Comparison of ENCODE assay signal across 17 cellular contexts in genomic region chr2:8000861-8001260, GRCh38.
DNase-seq lines count a peak whose midpoint lies in the region; ATAC-seq, FAIRE-seq and TF ChIP-seq lines count a peak whose summit lies in the region.
"Had no signal": no experiment of that assay in that cellular context is flagged by ENCODE, and none has a peak within 500 bp of the region (broad histone marks: within the 10 kb centered on the region; RNA-seq: fewer than 3 reads in every experiment).

No MANE protein-coding gene starts in this region.

- no peak overlapping the region for H3K4me3 Mint-ChIP-seq in GM23338
- H3K4me3 Mint-ChIP-seq in activated CD4-positive, alpha-beta memory T cell treated with anti-CD3 and anti-CD28 coated beads, Interleukin-2, amount 10 ng/mL, durations not matched to agents 7 days and 5 days = no peak overlapping the region
- H3K4me3 Mint-ChIP-seq: activated B cell treated with CpG ODN at 0.5 μM for 24 hours had no signal

- 100% methylated on average over 1 of the region's 1 CpG for WGBS in smooth muscle cell (ENCODE audit: low lambda C conversion rate)

- intact Hi-C loops in kidney (cut with DNase I) = no loop called here

- H3K36me3 Mint-ChIP-seq in GM23338 (ENCODE audit: low read depth) = no peaks in the 10 kb centered on the region
- H3K36me3 Mint-ChIP-seq in activated CD4-positive, alpha-beta memory T cell treated with anti-CD3 and anti-CD28 coated beads, Interleukin-2, amount 10 ng/mL, durations not matched to agents 7 days and 5 days (ENCODE audit: low read depth) = no peaks in the 10 kb centered on the region

- peaks cover 12% of the 10 kb centered on the region for H3K9me2 ChIP-seq in GM23338 (ENCODE audit: insufficient read depth)

- H3K9ac ChIP-seq in DND-41 (ENCODE audit: low read depth, low read length) (no peak overlapping the region), kidney (ENCODE audit: low read length in 2 of 2) (no peak overlapping the region), smooth muscle cell (ENCODE audit: low read depth) (no peak overlapping the region)

- H3K9me3 ChIP-seq in DND-41 (ENCODE audit: insufficient read depth, low read length, severe bottlenecking) (no peaks in the 10 kb centered on the region), kidney (ENCODE audit: control insufficient read depth in 1 of 2, low read length in 2 of 2) (no peaks in the 10 kb centered on the region), smooth muscle cell (replicated peaks; ENCODE audit: low read depth) (no peaks in the 10 kb centered on the region)
- H3K9me3 ChIP-seq: MG63, SJCRH30, testis had no signal

- no peak overlapping the region for H3K4me3 ChIP-seq in DND-41 (ENCODE audit: low read depth in 1 of 2, low read length in 2 of 2)
- H3K4me3 ChIP-seq in GM23338 = no peak overlapping the region
- H3K4me3 ChIP-seq in kidney (ENCODE audit: low read length in 2 of 2) = no peak overlapping the region
- no peak overlapping the region for H3K4me3 ChIP-seq in smooth muscle cell
- H3K4me3 ChIP-seq: MG63, SJCRH30, testis had no signal

- peaks cover 10% of the 10 kb centered on the region for H3K4me1 ChIP-seq in DND-41 (ENCODE audit: insufficient read depth, low read length)
- H3K4me1 ChIP-seq in GM23338 (ENCODE audit: insufficient read depth) = peaks cover 3% of the 10 kb centered on the region; the same call in 1 of the 2 replicates
- H3K4me1 ChIP-seq in kidney (ENCODE audit: control insufficient read depth in 1 of 2, insufficient read depth in 1 of 2, low read depth in 1 of 2, low read length in 2 of 2) = no peaks in the 10 kb centered on the region
- H3K4me1 ChIP-seq in smooth muscle cell (ENCODE audit: low read depth) = peaks cover 2% of the 10 kb centered on the region

- no peak for FAIRE-seq in kidney (lab: Jason Lieb, UNC)
- FAIRE-seq: D721Med had no signal

- DNase-seq in DND-41 = no peak
- DNase-seq in GM23338 (ENCODE audit: low spot score) = no peak
- peak; percentile 51 for DNase-seq in SK-MEL-5 (ENCODE audit: low read depth, low spot score)
- DNase-seq in kidney = no peak
- DNase-seq in smooth muscle cell (lab: John Stamatoyannopoulos, UW; ENCODE audit: unreplicated experiment) = no peak
- DNase-seq in H4 (ENCODE audit: low spot score) = no peak
- no peak for DNase-seq in activated gamma-delta T cell treated with Interleukin-2 at 50 U/mL for 16 hours
- no peak for DNase-seq in activated CD4-positive, alpha-beta memory T cell treated with anti-CD3 and anti-CD28 coated beads, Interleukin-2, amount 10 ng/mL, durations not matched to agents 7 days and 5 days
- DNase-seq: activated B cell treated with CpG ODN at 0.5 μM for 24 hours; activated T-cell treated with anti-CD3 and anti-CD28 coated beads, Interleukin-2, amount 50 U/mL, for 48 hours; aorta; MG63; midbrain; NCI-H446 treated with DMSO at 0.1 percent for 48 hours; SJCRH30; testis had no signal

- no peaks in the 10 kb centered on the region for H3K79me2 ChIP-seq in DND-41 (ENCODE audit: insufficient read depth, low read length)
- no peaks in the 10 kb centered on the region for H3K79me2 ChIP-seq in GM23338 (replicated peaks; ENCODE audit: insufficient read depth)
- no peaks in the 10 kb centered on the region for H3K79me2 ChIP-seq in smooth muscle cell (ENCODE audit: low read depth)

- H3F3A ChIP-seq in GM23338 (replicated peaks; ENCODE audit: low read depth) (no peaks in the 10 kb centered on the region), smooth muscle cell (ENCODE audit: low read depth) (peaks cover 10% of the 10 kb centered on the region)

- H3K27ac ChIP-seq in DND-41 (ENCODE audit: low read length) (no peak overlapping the region), GM23338 (ENCODE audit: low read depth) (no peak overlapping the region), kidney (ENCODE audit: low read depth in 2 of 2, low read length in 2 of 2) (no peak overlapping the region), smooth muscle cell (ENCODE audit: low read depth) (no peak overlapping the region)
- H3K27ac ChIP-seq: SJCRH30, testis had no signal

- no peak overlapping the region for H3K27ac Mint-ChIP-seq in GM23338
- H3K27ac Mint-ChIP-seq in activated CD4-positive, alpha-beta memory T cell treated with anti-CD3 and anti-CD28 coated beads, Interleukin-2, amount 10 ng/mL, durations not matched to agents 7 days and 5 days = no peak overlapping the region
- H3K27ac Mint-ChIP-seq: activated B cell treated with CpG ODN at 0.5 μM for 24 hours had no signal

- H2AFZ ChIP-seq in DND-41 (ENCODE audit: low read depth, low read length) (no peak overlapping the region), GM23338 (no peak overlapping the region), smooth muscle cell (ENCODE audit: low read depth) (no peak overlapping the region)

- ATAC-seq in DND-41 (ENCODE audit: insufficient read depth, low read depth) (no peak), GM23338 (no peak)

- H3K4me1 Mint-ChIP-seq in GM23338 = peaks cover 8% of the 10 kb centered on the region
- H3K4me1 Mint-ChIP-seq in activated CD4-positive, alpha-beta memory T cell treated with anti-CD3 and anti-CD28 coated beads, Interleukin-2, amount 10 ng/mL, durations not matched to agents 7 days and 5 days = peaks cover 19% of the 10 kb centered on the region
- H3K4me1 Mint-ChIP-seq: activated B cell treated with CpG ODN at 0.5 μM for 24 hours had no signal

- in situ Hi-C loops in SK-MEL-5 (cut with HindIII; ENCODE audit: low pct_unique_long_range_greater_than_20kb, low sequenced_read_pairs) = no loop called here

- H3K27me3 ChIP-seq in DND-41 (ENCODE audit: insufficient read depth, low read length, poor library complexity) (no peaks in the 10 kb centered on the region), GM23338 (ENCODE audit: insufficient read depth) (no peaks in the 10 kb centered on the region), smooth muscle cell (ENCODE audit: low read depth) (no peaks in the 10 kb centered on the region)
- H3K27me3 ChIP-seq: MG63, testis had no signal

- H3K36me3 ChIP-seq in DND-41 (ENCODE audit: insufficient read depth, low read length) (no peaks in the 10 kb centered on the region), GM23338 (ENCODE audit: insufficient read depth) (no peaks in the 10 kb centered on the region), kidney (ENCODE audit: control insufficient read depth in 1 of 2, insufficient read depth in 2 of 2, low read length in 2 of 2) (no peaks in the 10 kb centered on the region), smooth muscle cell (ENCODE audit: low read depth) (no peaks in the 10 kb centered on the region)
- H3K36me3 ChIP-seq: MG63, SJCRH30 had no signal

- no peaks in the 10 kb centered on the region for H3K9me3 Mint-ChIP-seq in GM23338
- H3K9me3 Mint-ChIP-seq in activated CD4-positive, alpha-beta memory T cell treated with anti-CD3 and anti-CD28 coated beads, Interleukin-2, amount 10 ng/mL, durations not matched to agents 7 days and 5 days = no peaks in the 10 kb centered on the region
- H3K9me3 Mint-ChIP-seq: activated B cell treated with CpG ODN at 0.5 μM for 24 hours had no signal

- POLR2A ChIA-PET in activated CD4-positive, alpha-beta memory T cell treated with anti-CD3 and anti-CD28 coated beads, Interleukin-2, amount 10 ng/mL, durations not matched to agents 7 days and 5 days (lab: Charles Lee) = no interaction called here

- TF ChIP-seq CTCF in DND-41 (IDR thresholded peaks at IDR 0.05; ENCODE audit: borderline replicate concordance, extremely low read depth, low read length, poor library complexity, severe bottlenecking) = peak; percentile 45
- TF ChIP-seq CTCF in GM23338 (conservative IDR thresholded peaks at IDR 0.05; ENCODE audit: low read depth in 2 of 2) = peak; percentile 21 to 49; a peak in 2 of 4 replicates
- TF ChIP-seq CTCF in kidney (IDR thresholded peaks at IDR 0.05; ENCODE audit: borderline replicate concordance, extremely low read depth, insufficient read depth) = peak; percentile 23
- no peak for TF ChIP-seq CTCF in smooth muscle cell (IDR thresholded peaks at IDR 0.05; ENCODE audit: borderline replicate concordance, insufficient read depth, poor library complexity, severe bottlenecking)

- H3K4me2 ChIP-seq in DND-41 (ENCODE audit: insufficient read depth, low read length) = no peak overlapping the region
- H3K4me2 ChIP-seq in GM23338 = no peak overlapping the region
- no peak overlapping the region for H3K4me2 ChIP-seq in smooth muscle cell

- H4K20me1 ChIP-seq in DND-41 (ENCODE audit: insufficient read depth, low read length) = no peaks in the 10 kb centered on the region
- no peaks in the 10 kb centered on the region for H4K20me1 ChIP-seq in GM23338 (replicated peaks; ENCODE audit: insufficient read depth)
- no peaks in the 10 kb centered on the region for H4K20me1 ChIP-seq in smooth muscle cell (ENCODE audit: low read depth)

- CTCF ChIA-PET in activated CD4-positive, alpha-beta memory T cell treated with anti-CD3 and anti-CD28 coated beads, Interleukin-2, amount 10 ng/mL, durations not matched to agents 7 days and 5 days (lab: Charles Lee) = no interaction called here

- peaks cover under 1% of the 10 kb centered on the region for H3K27me3 Mint-ChIP-seq in GM23338 (ENCODE audit: insufficient read depth, low read depth, poor library complexity)
- H3K27me3 Mint-ChIP-seq in activated CD4-positive, alpha-beta memory T cell treated with anti-CD3 and anti-CD28 coated beads, Interleukin-2, amount 10 ng/mL, durations not matched to agents 7 days and 5 days = no peaks in the 10 kb centered on the region
- H3K27me3 Mint-ChIP-seq: activated B cell treated with CpG ODN at 0.5 μM for 24 hours had no signal

TF ChIP-seq in GM23338, 12 proteins besides CTCF, POLR2A, EP300 and RAD21 (continues in another document):
- TF ChIP-seq ETS1 (IDR thresholded peaks at IDR 0.05) = no peak
